1 cellular context compared by ENCODE assay signal in genomic region chr11:3423138-3423715, GRCh38.
TF ChIP-seq lines count a peak whose summit lies in the region.

No MANE protein-coding gene starts in this region.

TF ChIP-seq in H1, 55 proteins besides CTCF, POLR2A, EP300 and RAD21:
- TF ChIP-seq TAF1 (IDR thresholded peaks at IDR 0.05; ENCODE audit: low read depth, low read length) (peak; percentile 31; the same call in 1 of the 2 replicates), POLR2AphosphoS5 (IDR thresholded peaks at IDR 0.05; ENCODE audit: low read depth, low read length) (peak; percentile 48; the same call in 1 of the 2 replicates), TBP (IDR thresholded peaks at IDR 0.05; ENCODE audit: low read depth, low read length) (0 out of 2 replicates have a peak, but pooled peaks have one; percentile 13)
TF ChIP-seq in H1: peak in this region for 3; not testable (repeated sequence) for 52.
